Comparison of ENCODE assay signal across 16 cellular contexts in genomic region chr6:118537579-118537978, GRCh38. TPM values are rescaled to one million over a fixed set of nuclear protein-coding genes. Genes with fewer than 3 reads are reported as not detected.
DNase-seq lines count a peak whose midpoint lies in the region; ATAC-seq and TF ChIP-seq lines count a peak whose summit lies in the region.
"Had no signal": no experiment of that assay in that cellular context is flagged by ENCODE, and none has a peak within 500 bp of the region (broad histone marks: within the 10 kb centered on the region; RNA-seq: fewer than 3 reads in every experiment).

No MANE protein-coding gene starts in this region.

- H3K4me3 ChIP-seq in LNCaP clone FGC (ENCODE audit: low read depth, low read length) (no peak overlapping the region), smooth muscle cell (no peak overlapping the region)
- H3K4me3 ChIP-seq: stomach had no signal

- no peak overlapping the region for H3K9ac ChIP-seq in smooth muscle cell (ENCODE audit: low read depth)
- H3K9ac ChIP-seq: parathyroid adenoma had no signal

- H2AFZ ChIP-seq in smooth muscle cell (ENCODE audit: low read depth) = no peak overlapping the region
- H2AFZ ChIP-seq: parathyroid adenoma had no signal

- peaks cover 95% of the 10 kb centered on the region for H3K79me2 ChIP-seq in smooth muscle cell (ENCODE audit: low read depth)

- peaks cover 97% of the 10 kb centered on the region for H4K20me1 ChIP-seq in smooth muscle cell (ENCODE audit: low read depth)

- DNase-seq in LNCaP clone FGC (ENCODE audit: low read depth) (peak; percentile 61), dermis blood vessel endothelial cell (peak; percentile 17), iris pigment epithelial cell (ENCODE audit: low read depth) (peak; percentile 23), smooth muscle cell (lab: John Stamatoyannopoulos, UW; ENCODE audit: unreplicated experiment) (no peak), T1000 (lab: John Stamatoyannopoulos, UW) (no peak), D341Med (ENCODE audit: low spot score) (no peak)
- DNase-seq: activated CD4-positive, alpha-beta memory T cell treated with anti-CD3 and anti-CD28 coated beads, Interleukin-2, amount 10 ng/mL, durations not matched to agents 7 days and 5 days; C1 segment of cervical spinal cord; head of caudate nucleus; kidney; NCI-H1105 treated with DMSO at 0.1 percent for 48 hours; SHP77 treated with DMSO at 0.1 percent for 48 hours; stimulated activated CD4-positive, alpha-beta T cell treated with anti-CD3 and anti-CD28 coated beads, Interleukin-15, amount 100 ng/mL, for 24 hours; stomach had no signal

- H3K36me3 ChIP-seq in smooth muscle cell (ENCODE audit: low read depth) = no peaks in the 10 kb centered on the region

- TF ChIP-seq CTCF in LNCaP clone FGC (IDR thresholded peaks at IDR 0.05; ENCODE audit: control insufficient read depth, extremely low read depth, insufficient read depth) = no peak
- TF ChIP-seq CTCF in smooth muscle cell (IDR thresholded peaks at IDR 0.05; ENCODE audit: borderline replicate concordance, insufficient read depth, poor library complexity, severe bottlenecking) = no peak

- H3K4me2 ChIP-seq in smooth muscle cell = peak overlapping the region; percentile 29

- no peaks in the 10 kb centered on the region for H3F3A ChIP-seq in smooth muscle cell (ENCODE audit: low read depth)

- WGBS in smooth muscle cell (ENCODE audit: low lambda C conversion rate) = 41% methylated on average over 2 of the region's 2 CpGs

- H3K27me3 ChIP-seq in smooth muscle cell (ENCODE audit: low read depth) = no peaks in the 10 kb centered on the region
- H3K27me3 ChIP-seq: stomach had no signal

- ATAC-seq in GM21619 (IDR thresholded peaks at IDR 0.05; ENCODE audit: unreplicated experiment) = no peak

- H3K4me1 ChIP-seq in smooth muscle cell (ENCODE audit: low read depth) = peaks cover 5% of the 10 kb centered on the region
- H3K4me1 ChIP-seq: parathyroid adenoma had no signal

- H3K9me3 ChIP-seq in smooth muscle cell (replicated peaks; ENCODE audit: low read depth) = no peaks in the 10 kb centered on the region
- H3K9me3 ChIP-seq: stomach had no signal

- peak overlapping the region; percentile 40 for H3K27ac ChIP-seq in smooth muscle cell (ENCODE audit: low read depth)
- H3K27ac ChIP-seq: parathyroid adenoma had no signal

RNA-seq across cellular contexts. Expression of gene PLN, which starts 10.5 kb away (rescaled TPM):
- total RNA-seq in dermis blood vessel endothelial cell (not detected in 2 replicates), smooth muscle cell (2.9 and 5.4 TPM in 2 replicates)
- 0.75 and 5.8 TPM in 2 replicates for polyA plus RNA-seq in smooth muscle cell
- total RNA-seq: activated CD4-positive, alpha-beta memory T cell treated with anti-CD3 and anti-CD28 coated beads, Interleukin-2, amount 10 ng/mL, durations not matched to agents 7 days and 5 days had no signal

Comparison
In these comparisons a context has a peak if more than half of its experiments do, and no peak if none do; other contexts are left out.
1. DNase-seq: peak in LNCaP clone FGC (single experiment), dermis blood vessel endothelial cell (single experiment) and iris pigment epithelial cell (single experiment); none in smooth muscle cell (single experiment), T1000 (single experiment) and D341Med (single experiment).